Comparison of ENCODE assay signal across 10 cellular contexts in genomic region chr10:104109908-104110662, GRCh38. TPM values are rescaled to one million over a fixed set of nuclear protein-coding genes. Genes with fewer than 3 reads are reported as not detected.
DNase-seq lines count a peak whose midpoint lies in the region; ATAC-seq and TF ChIP-seq lines count a peak whose summit lies in the region.
"Had no signal": no experiment of that assay in that cellular context is flagged by ENCODE, and none has a peak within 500 bp of the region (broad histone marks: within the 10 kb centered on the region; RNA-seq: fewer than 3 reads in every experiment).

No MANE protein-coding gene starts in this region.

- H3K9me3 ChIP-seq in fibroblast of lung (ENCODE audit: control insufficient read depth, insufficient read depth, low read depth, low read length) (no peaks in the 10 kb centered on the region), prostate gland (no peaks in the 10 kb centered on the region)

- no peak for TF ChIP-seq POLR2A in prostate gland (IDR thresholded peaks at IDR 0.05)

- H3K4me1 ChIP-seq in fibroblast of lung (ENCODE audit: control insufficient read depth, extremely low read depth, insufficient read depth, low read length): peaks cover 2% of the 10 kb centered on the region
- H3K4me1 ChIP-seq in prostate gland (replicated peaks): no peaks in the 10 kb centered on the region

- TF ChIP-seq CTCF in fibroblast of lung (conservative IDR thresholded peaks at IDR 0.05 in 1 of 2, IDR thresholded peaks at IDR 0.05 in 1 of 2; ENCODE audit: low read depth in 1 of 2, low read length in 2 of 2): no peak
- TF ChIP-seq CTCF in prostate gland (IDR thresholded peaks at IDR 0.05): no peak

- no peak overlapping the region for H3K4me2 ChIP-seq in fibroblast of lung (ENCODE audit: extremely low read depth, insufficient read depth, low read length)

- H3K27me3 ChIP-seq in fibroblast of lung (ENCODE audit: control insufficient read depth, insufficient read depth, low read length) (no peaks in the 10 kb centered on the region), prostate gland (replicated peaks; ENCODE audit: insufficient read depth) (no peaks in the 10 kb centered on the region)

- no peak overlapping the region for H3K27ac ChIP-seq in fibroblast of lung (ENCODE audit: insufficient read depth, low read length)
- no peak overlapping the region for H3K27ac ChIP-seq in prostate gland

- WGBS in prostate gland: 72% methylated on average over 3 of the region's 3 CpGs

- H3K36me3 ChIP-seq in fibroblast of lung (ENCODE audit: control insufficient read depth, insufficient read depth, low read length): no peaks in the 10 kb centered on the region
- no peaks in the 10 kb centered on the region for H3K36me3 ChIP-seq in prostate gland

- H3K9ac ChIP-seq in fibroblast of lung (ENCODE audit: insufficient read depth, low read length): no peak overlapping the region

- intact Hi-C loops in prostate gland (cut with DNase I): no loop called here

- no peak overlapping the region for H2AFZ ChIP-seq in fibroblast of lung (ENCODE audit: low read length)

- no peak overlapping the region for H3K4me3 ChIP-seq in fibroblast of lung (replicated peaks in 1 of 4; ENCODE audit: control extremely low read depth in 1 of 4, insufficient read depth in 1 of 4, low read depth in 3 of 4, low read length in 4 of 4)
- no peak overlapping the region for H3K4me3 ChIP-seq in prostate gland

- no peaks in the 10 kb centered on the region for H3K79me2 ChIP-seq in fibroblast of lung (ENCODE audit: control insufficient read depth, insufficient read depth, low read length)

- no peaks in the 10 kb centered on the region for H4K20me1 ChIP-seq in fibroblast of lung (ENCODE audit: control insufficient read depth, extremely low read depth, insufficient read depth, low read length)

- DNase-seq in AG20443 (ENCODE audit: low spot score) (peak; percentile 61), fibroblast of lung (ENCODE audit: low read depth in 2 of 2) (peak; percentile 54 to 85), DMS79 (lab: John Stamatoyannopoulos, UW) (no peak), prostate gland (ENCODE audit: low spot score) (no peak), COR-L47 (lab: John Stamatoyannopoulos, UW) (no peak), cerebellar nuclear complex (lab: John Stamatoyannopoulos, UW) (no peak)
- DNase-seq: NCI-H1694; stimulated activated CD4-positive, alpha-beta T cell treated with anti-CD3 and anti-CD28 coated beads, Interleukin-4, amount 100 ng/mL, for 24 hours had no signal

- ATAC-seq in GM19468 (IDR thresholded peaks at IDR 0.05; ENCODE audit: extremely low read depth, unreplicated experiment): peak; percentile 64
- ATAC-seq in HG03520 (IDR thresholded peaks at IDR 0.05; ENCODE audit: unreplicated experiment): peak; percentile 83

RNA-seq across cellular contexts. Expression of gene SFR1, which starts 11.9 kb away (rescaled TPM):
- 5.4 and 6.2 TPM in 2 replicates for total RNA-seq in fibroblast of lung
- polyA plus RNA-seq in fibroblast of lung: 5.2 and 6.9 TPM in 2 replicates
- 3.8 and 4.4 TPM in 2 replicates for polyA plus RNA-seq in fibroblast of lung (2012)
- polyA minus RNA-seq in fibroblast of lung (ENCODE audit: low replicate concordance): 0.55 and 1.2 TPM in 2 replicates
- 10 to 100 TPM in 1 of 2 donors, 1 to 10 TPM in 1; 8.1 to 16.3 TPM for total RNA-seq in prostate gland

RNA-seq across cellular contexts. Expression of gene COL17A1, which starts 24.4 kb away (rescaled TPM):
- total RNA-seq in fibroblast of lung (under 0.01 TPM in 1 of 2 replicates, not detected in the other), prostate gland (10 to 100 TPM; 19.1 to 47.6 TPM)
- 0.12 and 0.18 TPM in 2 replicates for polyA plus RNA-seq in fibroblast of lung
- polyA plus RNA-seq in fibroblast of lung (2012): 0.02 TPM in 1 of 2 replicates, not detected in the other
- 0.82 and 2.5 TPM in 2 replicates for polyA minus RNA-seq in fibroblast of lung (ENCODE audit: low replicate concordance)

Comparison
In these comparisons a context has a peak if more than half of its experiments do, and no peak if none do; other contexts are left out.
1. DNase-seq: peak in AG20443 (single experiment) and fibroblast of lung (2 of 2); none in DMS79 (single experiment), prostate gland (single experiment), COR-L47 (single experiment) and cerebellar nuclear complex (0 of 2).
2. RNA of gene COL17A1, which starts 24.4 kb away (total RNA-seq): 19.1 to 47.6 TPM in prostate gland; under 0.01 TPM in fibroblast of lung; every median in the first group is over 10 times any median in the second.